ENCODE assay signal across 23 cellular contexts in genomic region chr6:155349129-155349528, GRCh38.
DNase-seq lines count a peak whose midpoint lies in the region; TF ChIP-seq lines count a peak whose summit lies in the region.
"Had no signal": no experiment of that assay in that cellular context is flagged by ENCODE, and none has a peak within 500 bp of the region (broad histone marks: within the 10 kb centered on the region; RNA-seq: fewer than 3 reads in every experiment).

No MANE protein-coding gene starts in this region.

- no peak for TF ChIP-seq CTCF in foreskin fibroblast (IDR thresholded peaks at IDR 0.05; ENCODE audit: low read depth, low read length)

- H3K4me3 ChIP-seq in foreskin fibroblast (ENCODE audit: low read depth in 1 of 2, low read length in 2 of 2), result no peak overlapping the region
- H3K4me3 ChIP-seq: pancreas, PC-9, right atrium auricular region had no signal

- DNase-seq in GM03348 (ENCODE audit: low spot score) (peak; percentile 41), amniotic epithelial cell (ENCODE audit: low read depth) (peak; percentile 38), foreskin fibroblast (peak; percentile 16 to 41), COLO829 (ENCODE audit: low spot score) (no peak), T-helper 2 cell (no peak), amniotic stem cell (lab: John Stamatoyannopoulos, UW) (no peak), NCI-H2196 treated with DMSO at 0.1 percent for 48 hours (lab: John Stamatoyannopoulos, UW; ENCODE audit: unreplicated experiment) (no peak)
- DNase-seq: activated CD4-positive, alpha-beta T cell treated with anti-CD3 and anti-CD28 coated beads, Interleukin-2, amount 50 U/mL, for 1 hour; AML-193; aorta; CD8-positive, alpha-beta T cell; foreskin melanocyte; KBM-7; NCI-H1436 treated with DMSO at 0.1 percent for 48 hours; NCI-H524; NK-92 treated with Interleukin-12 subunit alpha and Interleukin-12 subunit beta, amount 100 ng/mL, for 24 hours; pancreas; PC-9; SHP77; stimulated activated CD4-positive, alpha-beta T cell treated with anti-CD3 and anti-CD28 coated beads, Interleukin-12 subunit alpha, Interleukin-12 subunit beta, amount 100 ng/mL, for 4 hours; stimulated activated naive CD4-positive, alpha-beta T cell treated with Interleukin-2 at 50 U/mL for 16 hours; T-helper 9 cell had no signal

Comparison
In these comparisons a context has a peak if more than half of its experiments do, and no peak if none do; other contexts are left out.
1. DNase-seq: peak in GM03348 (single experiment), amniotic epithelial cell (single experiment) and foreskin fibroblast (2 of 2); none in COLO829 (single experiment), T-helper 2 cell (0 of 5), amniotic stem cell (single experiment) and NCI-H2196 treated with DMSO at 0.1 percent for 48 hours (single experiment).